1 cellular context compared by ENCODE assay signal in the genomic region with DNA sequence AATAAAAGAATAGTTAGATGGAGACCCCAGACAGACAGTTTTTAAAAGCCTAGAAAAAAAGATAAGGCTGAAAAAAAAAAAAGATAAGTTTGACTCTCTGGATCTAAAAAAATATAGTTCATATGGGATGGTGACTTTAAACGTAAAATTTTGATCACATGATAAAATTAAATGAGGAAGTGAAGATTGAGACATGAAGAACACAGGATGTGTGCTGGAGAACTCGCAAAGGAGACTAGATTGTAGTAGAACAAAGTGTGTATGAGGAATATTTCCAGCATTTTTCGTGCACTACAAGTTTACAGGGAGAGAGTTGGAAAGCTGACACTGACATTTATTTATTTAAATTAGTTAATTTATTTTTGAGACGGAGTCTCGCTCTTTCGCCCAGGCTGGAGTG.
TF ChIP-seq lines count a peak whose summit lies in the region.

No MANE protein-coding gene starts in this region.

TF ChIP-seq in GM12878, 131 proteins besides CTCF, POLR2A, EP300 and RAD21 (continued from another document):
- TF ChIP-seq, protein P1, sequence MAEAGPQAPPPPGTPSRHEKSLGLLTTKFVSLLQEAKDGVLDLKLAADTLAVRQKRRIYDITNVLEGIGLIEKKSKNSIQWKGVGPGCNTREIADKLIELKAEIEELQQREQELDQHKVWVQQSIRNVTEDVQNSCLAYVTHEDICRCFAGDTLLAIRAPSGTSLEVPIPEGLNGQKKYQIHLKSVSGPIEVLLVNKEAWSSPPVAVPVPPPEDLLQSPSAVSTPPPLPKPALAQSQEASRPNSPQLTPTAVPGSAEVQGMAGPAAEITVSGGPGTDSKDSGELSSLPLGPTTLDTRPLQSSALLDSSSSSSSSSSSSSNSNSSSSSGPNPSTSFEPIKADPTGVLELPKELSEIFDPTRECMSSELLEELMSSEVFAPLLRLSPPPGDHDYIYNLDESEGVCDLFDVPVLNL (IDR thresholded peaks at IDR 0.05; ENCODE audit: low read depth, low read length), result no peak
